ENCODE assay signal across 1 cellular context in the genomic region with DNA sequence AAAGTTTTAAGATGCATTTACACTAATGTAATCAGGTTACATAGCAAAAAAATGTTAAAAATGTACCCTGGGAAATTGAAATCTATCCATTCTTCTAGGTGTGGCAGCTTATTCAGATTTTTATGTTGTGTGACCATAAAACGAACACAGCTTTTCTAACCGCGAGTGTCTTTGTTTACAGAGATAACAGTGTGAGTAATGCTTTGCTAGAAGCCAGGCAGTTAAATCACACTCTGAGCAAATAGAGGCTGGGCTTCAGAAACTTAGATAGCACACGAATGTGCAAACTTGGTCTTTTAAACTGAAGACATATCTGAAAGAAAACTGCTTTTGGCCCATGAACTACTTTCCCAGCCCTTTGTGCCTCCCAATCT.
TF ChIP-seq lines count a peak whose summit lies in the region.

No MANE protein-coding gene starts in this region.

TF ChIP-seq in HepG2, 621 proteins besides CTCF, POLR2A, EP300 and RAD21 (continued from another document and continues in another):
- TF ChIP-seq, protein P1, sequence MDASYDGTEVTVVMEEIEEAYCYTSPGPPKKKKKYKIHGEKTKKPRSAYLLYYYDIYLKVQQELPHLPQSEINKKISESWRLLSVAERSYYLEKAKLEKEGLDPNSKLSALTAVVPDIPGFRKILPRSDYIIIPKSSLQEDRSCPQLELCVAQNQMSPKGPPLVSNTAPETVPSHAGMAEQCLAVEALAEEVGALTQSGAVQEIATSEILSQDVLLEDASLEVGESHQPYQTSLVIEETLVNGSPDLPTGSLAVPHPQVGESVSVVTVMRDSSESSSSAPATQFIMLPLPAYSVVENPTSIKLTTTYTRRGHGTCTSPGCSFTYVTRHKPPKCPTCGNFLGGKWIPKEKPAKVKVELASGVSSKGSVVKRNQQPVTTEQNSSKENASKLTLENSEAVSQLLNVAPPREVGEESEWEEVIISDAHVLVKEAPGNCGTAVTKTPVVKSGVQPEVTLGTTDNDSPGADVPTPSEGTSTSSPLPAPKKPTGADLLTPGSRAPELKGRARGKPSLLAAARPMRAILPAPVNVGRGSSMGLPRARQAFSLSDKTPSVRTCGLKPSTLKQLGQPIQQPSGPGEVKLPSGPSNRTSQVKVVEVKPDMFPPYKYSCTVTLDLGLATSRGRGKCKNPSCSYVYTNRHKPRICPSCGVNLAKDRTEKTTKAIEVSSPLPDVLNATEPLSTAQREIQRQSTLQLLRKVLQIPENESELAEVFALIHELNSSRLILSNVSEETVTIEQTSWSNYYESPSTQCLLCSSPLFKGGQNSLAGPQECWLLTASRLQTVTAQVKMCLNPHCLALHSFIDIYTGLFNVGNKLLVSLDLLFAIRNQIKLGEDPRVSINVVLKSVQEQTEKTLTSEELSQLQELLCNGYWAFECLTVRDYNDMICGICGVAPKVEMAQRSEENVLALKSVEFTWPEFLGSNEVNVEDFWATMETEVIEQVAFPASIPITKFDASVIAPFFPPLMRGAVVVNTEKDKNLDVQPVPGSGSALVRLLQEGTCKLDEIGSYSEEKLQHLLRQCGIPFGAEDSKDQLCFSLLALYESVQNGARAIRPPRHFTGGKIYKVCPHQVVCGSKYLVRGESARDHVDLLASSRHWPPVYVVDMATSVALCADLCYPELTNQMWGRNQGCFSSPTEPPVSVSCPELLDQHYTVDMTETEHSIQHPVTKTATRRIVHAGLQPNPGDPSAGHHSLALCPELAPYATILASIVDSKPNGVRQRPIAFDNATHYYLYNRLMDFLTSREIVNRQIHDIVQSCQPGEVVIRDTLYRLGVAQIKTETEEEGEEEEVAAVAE (CRISPR knock-in tag; IDR thresholded peaks at IDR 0.05; ENCODE audit: borderline replicate concordance): no peak
- TF ChIP-seq ELF3 (CRISPR knock-in tag; IDR thresholded peaks at IDR 0.05) (peak; percentile 83), ARID2 (CRISPR knock-in tag; IDR thresholded peaks at IDR 0.05; ENCODE audit: borderline replicate concordance) (no peak), EEA1 (CRISPR knock-in tag; IDR thresholded peaks at IDR 0.05; ENCODE audit: borderline replicate concordance) (no peak), HMG20B (CRISPR knock-in tag; conservative IDR thresholded peaks at IDR 0.05) (peak; percentile 88; the same call in 1 of the 2 replicates), KDM1A (CRISPR knock-in tag; IDR thresholded peaks at IDR 0.05) (peak; percentile 28; the same call in 1 of the 2 replicates), SSRP1 (CRISPR knock-in tag; IDR thresholded peaks at IDR 0.05) (no peak), ZNF446 (CRISPR knock-in tag; IDR thresholded peaks at IDR 0.05) (no peak), JUN (CRISPR knock-in tag; IDR thresholded peaks at IDR 0.05) (peak; percentile 91), KDM5A (IDR thresholded peaks at IDR 0.05; ENCODE audit: borderline replicate concordance, low read length) (no peak), AKAP8 (CRISPR knock-in tag; IDR thresholded peaks at IDR 0.05) (no peak), PBX2 (CRISPR knock-in tag; IDR thresholded peaks at IDR 0.05) (no peak), ZNF775 (CRISPR knock-in tag; IDR thresholded peaks at IDR 0.05; ENCODE audit: borderline replicate concordance) (no peak), ZNF816 (CRISPR knock-in tag; IDR thresholded peaks at IDR 0.05; ENCODE audit: borderline replicate concordance) (peak; percentile 90; the same call in 1 of the 2 replicates), GFI1 (CRISPR knock-in tag; IDR thresholded peaks at IDR 0.05; ENCODE audit: borderline replicate concordance) (peak; percentile 97), SOX5 (CRISPR knock-in tag; IDR thresholded peaks at IDR 0.05; ENCODE audit: borderline replicate concordance) (peak; percentile 92), KLF16 (CRISPR knock-in tag; IDR thresholded peaks at IDR 0.05) (peak in 1 of 2 experiments; percentile 49; a peak in 2 of 4 replicates), RXRB (CRISPR knock-in tag; IDR thresholded peaks at IDR 0.05; ENCODE audit: borderline replicate concordance) (peak; percentile 80), RARA (CRISPR knock-in tag; IDR thresholded peaks at IDR 0.05) (peak; percentile 89), ZNF75D (CRISPR knock-in tag; IDR thresholded peaks at IDR 0.05; ENCODE audit: borderline replicate concordance) (no peak), MIXL1 (CRISPR knock-in tag; IDR thresholded peaks at IDR 0.05) (peak; percentile 83), RBM22 (optimal IDR thresholded peaks at IDR 0.05; ENCODE audit: low read length) (no peak), TFE3 (CRISPR knock-in tag; IDR thresholded peaks at IDR 0.05) (peak; percentile 64; the same call in 1 of the 2 replicates), ARNT2 (CRISPR knock-in tag; IDR thresholded peaks at IDR 0.05; ENCODE audit: low read depth) (no peak), ZNF7 (CRISPR knock-in tag; IDR thresholded peaks at IDR 0.05) (no peak), SMARCC2 (IDR thresholded peaks at IDR 0.05) (peak; percentile 61; the same call in 1 of the 2 replicates), ZNF652 (CRISPR knock-in tag; IDR thresholded peaks at IDR 0.05; ENCODE audit: borderline replicate concordance, low read depth) (peak; percentile 74; the same call in 1 of the 2 replicates), ZNF331 (CRISPR knock-in tag; IDR thresholded peaks at IDR 0.05) (peak; percentile 90), DNMT1 (CRISPR knock-in tag; IDR thresholded peaks at IDR 0.05) (no peak), PHF5A (CRISPR knock-in tag; IDR thresholded peaks at IDR 0.05; ENCODE audit: low read depth, unreplicated experiment) (peak; percentile 48), ZNF460 (CRISPR knock-in tag; IDR thresholded peaks at IDR 0.05; ENCODE audit: borderline replicate concordance) (no peak), FOXO4 (CRISPR knock-in tag; conservative IDR thresholded peaks at IDR 0.05) (no peak)
- TF ChIP-seq, protein P2, sequence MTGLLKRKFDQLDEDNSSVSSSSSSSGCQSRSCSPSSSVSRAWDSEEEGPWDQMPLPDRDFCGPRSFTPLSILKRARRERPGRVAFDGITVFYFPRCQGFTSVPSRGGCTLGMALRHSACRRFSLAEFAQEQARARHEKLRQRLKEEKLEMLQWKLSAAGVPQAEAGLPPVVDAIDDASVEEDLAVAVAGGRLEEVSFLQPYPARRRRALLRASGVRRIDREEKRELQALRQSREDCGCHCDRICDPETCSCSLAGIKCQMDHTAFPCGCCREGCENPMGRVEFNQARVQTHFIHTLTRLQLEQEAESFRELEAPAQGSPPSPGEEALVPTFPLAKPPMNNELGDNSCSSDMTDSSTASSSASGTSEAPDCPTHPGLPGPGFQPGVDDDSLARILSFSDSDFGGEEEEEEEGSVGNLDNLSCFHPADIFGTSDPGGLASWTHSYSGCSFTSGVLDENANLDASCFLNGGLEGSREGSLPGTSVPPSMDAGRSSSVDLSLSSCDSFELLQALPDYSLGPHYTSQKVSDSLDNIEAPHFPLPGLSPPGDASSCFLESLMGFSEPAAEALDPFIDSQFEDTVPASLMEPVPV (CRISPR knock-in tag; IDR thresholded peaks at IDR 0.05): no peak
- TF ChIP-seq, protein P3, sequence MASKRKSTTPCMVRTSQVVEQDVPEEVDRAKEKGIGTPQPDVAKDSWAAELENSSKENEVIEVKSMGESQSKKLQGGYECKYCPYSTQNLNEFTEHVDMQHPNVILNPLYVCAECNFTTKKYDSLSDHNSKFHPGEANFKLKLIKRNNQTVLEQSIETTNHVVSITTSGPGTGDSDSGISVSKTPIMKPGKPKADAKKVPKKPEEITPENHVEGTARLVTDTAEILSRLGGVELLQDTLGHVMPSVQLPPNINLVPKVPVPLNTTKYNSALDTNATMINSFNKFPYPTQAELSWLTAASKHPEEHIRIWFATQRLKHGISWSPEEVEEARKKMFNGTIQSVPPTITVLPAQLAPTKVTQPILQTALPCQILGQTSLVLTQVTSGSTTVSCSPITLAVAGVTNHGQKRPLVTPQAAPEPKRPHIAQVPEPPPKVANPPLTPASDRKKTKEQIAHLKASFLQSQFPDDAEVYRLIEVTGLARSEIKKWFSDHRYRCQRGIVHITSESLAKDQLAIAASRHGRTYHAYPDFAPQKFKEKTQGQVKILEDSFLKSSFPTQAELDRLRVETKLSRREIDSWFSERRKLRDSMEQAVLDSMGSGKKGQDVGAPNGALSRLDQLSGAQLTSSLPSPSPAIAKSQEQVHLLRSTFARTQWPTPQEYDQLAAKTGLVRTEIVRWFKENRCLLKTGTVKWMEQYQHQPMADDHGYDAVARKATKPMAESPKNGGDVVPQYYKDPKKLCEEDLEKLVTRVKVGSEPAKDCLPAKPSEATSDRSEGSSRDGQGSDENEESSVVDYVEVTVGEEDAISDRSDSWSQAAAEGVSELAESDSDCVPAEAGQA (IDR thresholded peaks at IDR 0.05; ENCODE audit: low read depth): peak; percentile 49; the same call in 1 of the 2 replicates
- TF ChIP-seq, protein P3 (CRISPR knock-in tag; IDR thresholded peaks at IDR 0.05; ENCODE audit: borderline replicate concordance): no peak
- TF ChIP-seq, protein P4, sequence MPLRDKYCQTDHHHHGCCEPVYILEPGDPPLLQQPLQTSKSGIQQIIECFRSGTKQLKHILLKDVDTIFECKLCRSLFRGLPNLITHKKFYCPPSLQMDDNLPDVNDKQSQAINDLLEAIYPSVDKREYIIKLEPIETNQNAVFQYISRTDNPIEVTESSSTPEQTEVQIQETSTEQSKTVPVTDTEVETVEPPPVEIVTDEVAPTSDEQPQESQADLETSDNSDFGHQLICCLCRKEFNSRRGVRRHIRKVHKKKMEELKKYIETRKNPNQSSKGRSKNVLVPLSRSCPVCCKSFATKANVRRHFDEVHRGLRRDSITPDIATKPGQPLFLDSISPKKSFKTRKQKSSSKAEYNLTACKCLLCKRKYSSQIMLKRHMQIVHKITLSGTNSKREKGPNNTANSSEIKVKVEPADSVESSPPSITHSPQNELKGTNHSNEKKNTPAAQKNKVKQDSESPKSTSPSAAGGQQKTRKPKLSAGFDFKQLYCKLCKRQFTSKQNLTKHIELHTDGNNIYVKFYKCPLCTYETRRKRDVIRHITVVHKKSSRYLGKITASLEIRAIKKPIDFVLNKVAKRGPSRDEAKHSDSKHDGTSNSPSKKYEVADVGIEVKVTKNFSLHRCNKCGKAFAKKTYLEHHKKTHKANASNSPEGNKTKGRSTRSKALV (CRISPR knock-in tag; IDR thresholded peaks at IDR 0.05): peak; percentile 46; the same call in 1 of the 2 replicates
- TF ChIP-seq, protein P5, sequence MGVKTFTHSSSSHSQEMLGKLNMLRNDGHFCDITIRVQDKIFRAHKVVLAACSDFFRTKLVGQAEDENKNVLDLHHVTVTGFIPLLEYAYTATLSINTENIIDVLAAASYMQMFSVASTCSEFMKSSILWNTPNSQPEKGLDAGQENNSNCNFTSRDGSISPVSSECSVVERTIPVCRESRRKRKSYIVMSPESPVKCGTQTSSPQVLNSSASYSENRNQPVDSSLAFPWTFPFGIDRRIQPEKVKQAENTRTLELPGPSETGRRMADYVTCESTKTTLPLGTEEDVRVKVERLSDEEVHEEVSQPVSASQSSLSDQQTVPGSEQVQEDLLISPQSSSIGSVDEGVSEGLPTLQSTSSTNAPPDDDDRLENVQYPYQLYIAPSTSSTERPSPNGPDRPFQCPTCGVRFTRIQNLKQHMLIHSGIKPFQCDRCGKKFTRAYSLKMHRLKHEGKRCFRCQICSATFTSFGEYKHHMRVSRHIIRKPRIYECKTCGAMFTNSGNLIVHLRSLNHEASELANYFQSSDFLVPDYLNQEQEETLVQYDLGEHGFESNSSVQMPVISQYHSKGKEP (CRISPR knock-in tag; IDR thresholded peaks at IDR 0.05): no peak
